ENCODE assay signal across 8 cellular contexts in the genomic region with DNA sequence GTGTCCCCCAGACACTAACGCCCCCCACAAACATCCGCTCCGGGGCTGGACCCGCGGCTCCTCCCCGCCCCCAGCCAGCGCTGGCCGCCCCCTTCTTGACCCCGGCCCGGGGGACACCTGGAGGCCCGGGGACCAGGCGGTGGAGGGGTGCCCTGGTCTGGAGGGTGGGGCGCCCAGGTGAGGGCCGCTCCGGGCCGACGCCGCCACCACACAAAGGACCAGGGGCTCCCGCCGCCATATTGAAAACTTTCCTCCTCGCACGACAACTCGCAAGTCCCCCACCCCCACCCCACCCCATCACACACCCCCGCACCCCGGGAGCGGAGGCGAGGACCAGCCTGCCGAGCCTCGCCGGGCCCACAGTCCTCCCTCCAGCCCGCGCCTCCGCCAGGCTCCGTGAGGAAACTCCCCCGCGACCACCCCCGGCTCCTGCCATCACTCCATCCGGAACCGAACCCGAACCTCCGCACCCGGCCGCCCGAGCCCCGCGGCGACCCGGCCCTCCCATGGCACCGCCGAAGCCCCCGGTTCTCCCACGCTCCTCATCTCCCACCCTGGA. TPM values are rescaled to one million over a fixed set of nuclear protein-coding genes. Genes with fewer than 3 reads are reported as not detected.
DNase-seq lines count a peak whose midpoint lies in the region; ATAC-seq and TF ChIP-seq lines count a peak whose summit lies in the region.

No MANE protein-coding gene starts in this region.

- peaks cover 57% of the 10 kb centered on the region for H3K79me2 ChIP-seq in hepatocyte

- H3K36me3 ChIP-seq in hepatocyte (replicated peaks; ENCODE audit: insufficient read depth, low read depth) = no peaks in the 10 kb centered on the region

- DNase-seq in NCI-H345 (lab: John Stamatoyannopoulos, UW) (peak; percentile 28), NCI-H345 treated with DMSO at 0.1 percent for 48 hours (lab: John Stamatoyannopoulos, UW; ENCODE audit: unreplicated experiment) (no peak), amniotic epithelial cell (ENCODE audit: low read depth) (peak; percentile 42), hepatocyte (ENCODE audit: low spot score) (peak; percentile 83), skeletal muscle cell (ENCODE audit: low read depth) (no peak), amniotic stem cell (lab: John Stamatoyannopoulos, UW) (no peak)

- H3K27me3 ChIP-seq in hepatocyte = no peaks in the 10 kb centered on the region

- H3K4me1 ChIP-seq in hepatocyte (ENCODE audit: insufficient read depth) = peaks cover 47% of the 10 kb centered on the region

- H4K20me1 ChIP-seq in hepatocyte (ENCODE audit: insufficient read depth, poor library complexity, severe bottlenecking) = peaks cover 46% of the 10 kb centered on the region

- peak overlapping the region; percentile 86 for H3K4me2 ChIP-seq in hepatocyte

- peak overlapping the region; percentile 97 for H3K27ac ChIP-seq in hepatocyte

- ATAC-seq in SK-N-SH treated with all-trans-retinoic acid at 6 μM for 48 hours (peak; percentile 25), HG03378 (IDR thresholded peaks at IDR 0.05; ENCODE audit: unreplicated experiment) (no peak)

- no peak for TF ChIP-seq CTCF in hepatocyte (IDR thresholded peaks at IDR 0.05; ENCODE audit: poor library complexity)

- peak overlapping the region; percentile 87 for H3K4me3 ChIP-seq in hepatocyte
- peak overlapping the region; percentile 91 for H3K4me3 ChIP-seq in skeletal muscle cell (ENCODE audit: low read depth, low read length)

- 3% methylated on average over 13 of the region's 52 CpGs for WGBS in hepatocyte (ENCODE audit: low lambda C conversion rate, missing lambda C conversion rate)

- H2AFZ ChIP-seq in hepatocyte = peak overlapping the region; percentile 58

- no peaks in the 10 kb centered on the region for H3K9me3 ChIP-seq in hepatocyte (ENCODE audit: low read depth)

- H3K9me2 ChIP-seq in hepatocyte (replicated peaks; ENCODE audit: insufficient read depth) = no peaks in the 10 kb centered on the region

TF ChIP-seq in SK-N-SH treated with all-trans-retinoic acid at 6 μM for 48 hours, 23 proteins besides CTCF, POLR2A, EP300 and RAD21:
- TF ChIP-seq TOX (CRISPR knock-in tag; IDR thresholded peaks at IDR 0.05; ENCODE audit: borderline replicate concordance) = no peak
- TF ChIP-seq GLIS3 (CRISPR knock-in tag; IDR thresholded peaks at IDR 0.05) = no peak
- TF ChIP-seq ZFP30 (CRISPR knock-in tag; IDR thresholded peaks at IDR 0.05) = no peak
- no peak for TF ChIP-seq CSDC2 (CRISPR knock-in tag; IDR thresholded peaks at IDR 0.05)
- no peak for TF ChIP-seq ZFP3 (CRISPR knock-in tag; IDR thresholded peaks at IDR 0.05)

RNA-seq across cellular contexts. Expression of gene KDM5B, which starts 0.8 kb away (rescaled TPM):
- total RNA-seq in hepatocyte = 102 and 110 TPM in 2 replicates
- polyA plus RNA-seq in hepatocyte = 87.9 and 94.8 TPM in 2 replicates

RNA-seq across cellular contexts. Expression of gene PCAT6, which starts 3.3 kb away (rescaled TPM):
- total RNA-seq in hepatocyte = 0.48 and 0.60 TPM in 2 replicates
- polyA plus RNA-seq in hepatocyte = 11.1 and 15.7 TPM in 2 replicates

Comparison
In these comparisons a context has a peak if more than half of its experiments do, and no peak if none do; other contexts are left out.
1. DNase-seq: peak in NCI-H345 (single experiment), amniotic epithelial cell (single experiment) and hepatocyte (single experiment); none in NCI-H345 treated with DMSO at 0.1 percent for 48 hours (single experiment), skeletal muscle cell (single experiment) and amniotic stem cell (single experiment).